In genomic region chr2:172084484-172084733, GRCh38 we compare ENCODE assay signal across 9 cellular contexts. TPM values are rescaled to one million over a fixed set of nuclear protein-coding genes. Genes with fewer than 3 reads are reported as not detected.
A peak's percentile ranks its signal among the peaks of the same experiment; 100 is the strongest.
DNase-seq lines count a peak whose midpoint lies in the region; ATAC-seq, FAIRE-seq and TF ChIP-seq lines count a peak whose summit lies in the region.
"Had no signal": no experiment of that assay in that cellular context is flagged by ENCODE, and none has a peak within 500 bp of the region (broad histone marks: within the 10 kb centered on the region; RNA-seq: fewer than 3 reads in every experiment).

No MANE protein-coding gene starts in this region.

- H3K27ac ChIP-seq in HCT116 (ENCODE audit: low read depth, low read length) (peak overlapping the region; percentile 48; the same call in 1 of the 2 replicates), HepG2 (ENCODE audit: extremely low read length, insufficient read depth, low read length) (no peak overlapping the region), PC-9 (no peak overlapping the region)
- H3K27ac ChIP-seq: parathyroid adenoma had no signal

- RAD21 ChIA-PET in HCT116 (lab: Charles Lee; ENCODE audit: low non-redundant PET in 1 of 2, low total read pairs in 2 of 2, uncharacterized antibody in 2 of 2, unreplicated experiment in 2 of 2): no interaction called here

- 9% methylated on average over 14 of the region's 15 CpGs for WGBS in HepG2 (ENCODE audit: low lambda C conversion rate)

- no peaks in the 10 kb centered on the region for H3K79me2 ChIP-seq in HCT116 (ENCODE audit: insufficient read depth, low read length)
- H3K79me2 ChIP-seq in HepG2 (ENCODE audit: insufficient read depth, low read length): no peaks in the 10 kb centered on the region
- no peaks in the 10 kb centered on the region for H3K79me2 ChIP-seq in PC-9 (ENCODE audit: low read depth)
- H3K79me2 ChIP-seq: parathyroid adenoma had no signal

- no TSS peak for BruUV-seq in HCT116 (replicated peaks; lab: Mats Ljungman, UMichigan)
- no TSS peak for BruUV-seq in HepG2 (replicated peaks; lab: Mats Ljungman, UMichigan)
- BruUV-seq in PC-9 (replicated peaks; lab: Mats Ljungman, UMichigan): no TSS peak

- TF ChIP-seq EP300 in HepG2 (IDR thresholded peaks at IDR 0.05; ENCODE audit: low read depth in 2 of 2, low read length in 2 of 2): no peak
- TF ChIP-seq EP300 in HepG2 (CRISPR knock-in tag; IDR thresholded peaks at IDR 0.05; ENCODE audit: borderline replicate concordance): 0 out of 2 replicates have a peak, but pooled peaks have one; percentile 48

- FAIRE-seq in HepG2 (lab: Jason Lieb, UNC): no peak

- H3K27me3 Mint-ChIP-seq in CD14-positive monocyte (ENCODE audit: low read depth in 3 of 3) (peaks cover 96 to 100% (median 98%) of the 10 kb centered on the region in 3 donors), WTC11 (ENCODE audit: low read depth) (peaks cover 100% of the 10 kb centered on the region)

- H3K27ac Mint-ChIP-seq in CD14-positive monocyte (peak overlapping the region in 1 of 7 donors; percentile 11), WTC11 (no peak overlapping the region)

- CTCF ChIA-PET in HCT116 (lab: Charles Lee) (no interaction called here), WTC11 (lab: Charles Lee) (interaction anchor here (3.4 to 7.6 kb wide), 2 partner anchors 12 to 20 kb away, joined by 33 to 123 read pairs; partner anchors contain the start of gene DLX2), HepG2 (lab: Yijun Ruan, JAX; ENCODE audit: low intra/inter-chr PET ratio, low total read pairs) (no interaction called here), PC-9 (lab: Charles Lee) (no interaction called here)

- peak overlapping the region; percentile 59 for H3K9ac ChIP-seq in HCT116 (ENCODE audit: low read length)
- no peak overlapping the region for H3K9ac ChIP-seq in HepG2 (ENCODE audit: insufficient read depth, low read depth, low read length)
- H3K9ac ChIP-seq: parathyroid adenoma had no signal

- H3K9me3 Mint-ChIP-seq in CD14-positive monocyte (peaks cover 0 to 82% (median 56%) of the 10 kb centered on the region in 7 donors), WTC11 (no peaks in the 10 kb centered on the region)

- TF ChIP-seq CTCF in CD14-positive monocyte (IDR thresholded peaks at IDR 0.05): no peak
- no peak for TF ChIP-seq CTCF in HCT116 (IDR thresholded peaks at IDR 0.05 in 2 of 3, conservative IDR thresholded peaks at IDR 0.05 in 1 of 3; ENCODE audit: borderline replicate concordance in 1 of 3, insufficient read depth in 1 of 3, low read depth in 2 of 3, low read length in 2 of 3)
- TF ChIP-seq CTCF in WTC11 (IDR thresholded peaks at IDR 0.05): no peak
- TF ChIP-seq CTCF in HepG2 (CRISPR knock-in tag; IDR thresholded peaks at IDR 0.05): no peak
- TF ChIP-seq CTCF in PC-9 (conservative IDR thresholded peaks at IDR 0.05): no peak

- H3K4me3 ChIP-seq in HCT116 (replicated peaks in 1 of 2; ENCODE audit: low read depth in 1 of 2, low read length in 2 of 2): peak overlapping the region; percentile 51 to 61
- H3K4me3 ChIP-seq in HepG2 (replicated peaks in 1 of 3; ENCODE audit: insufficient read depth in 1 of 3, low read depth in 2 of 3, low read length in 3 of 3): peak overlapping the region; percentile 60 to 82 (median 64)
- H3K4me3 ChIP-seq in PC-9: no peak overlapping the region

- H3K9me2 ChIP-seq in HCT116 (ENCODE audit: insufficient read depth): no peaks in the 10 kb centered on the region
- H3K9me2 ChIP-seq in PC-9 (ENCODE audit: insufficient read depth): no peaks in the 10 kb centered on the region

- H3K4me3 Mint-ChIP-seq in CD14-positive monocyte (peak overlapping the region; percentile 82 to 91), WTC11 (peak overlapping the region; percentile 87)

- H4K20me1 ChIP-seq in HCT116 (ENCODE audit: insufficient read depth): no peaks in the 10 kb centered on the region
- H4K20me1 ChIP-seq in HepG2 (ENCODE audit: insufficient read depth, low read length): peaks cover 3% of the 10 kb centered on the region; the same call in 1 of the 2 replicates
- H4K20me1 ChIP-seq in PC-9 (ENCODE audit: insufficient read depth): no peaks in the 10 kb centered on the region

- TF ChIP-seq POLR2A in HCT116 (IDR thresholded peaks at IDR 0.05; ENCODE audit: borderline replicate concordance, extremely low read depth, insufficient read depth, insufficient read length) (peak; percentile 46), HepG2 (IDR thresholded peaks at IDR 0.05; ENCODE audit: insufficient read depth in 1 of 2, low read depth in 2 of 2, low read length in 2 of 2) (no peak)

- DNase-seq in CD14-positive monocyte (ENCODE audit: low spot score) (no peak), HCT116 (ENCODE audit: low read depth, low spot score) (no peak), WTC11 (ENCODE audit: low spot score) (peak; percentile 36), HepG2 (ENCODE audit: low spot score) (no peak), HT-29 (ENCODE audit: low spot score) (no peak), middle frontal gyrus (ENCODE audit: extremely low spot score, low spot score) (no peak), PC-9 (no peak), HuH-7.5 (ENCODE audit: low spot score) (no peak)

- H3K4me2 ChIP-seq in HCT116 (ENCODE audit: low read length) (peak overlapping the region; percentile 85), HepG2 (ENCODE audit: low read depth, low read length) (peak overlapping the region; percentile 98), PC-9 (no peak overlapping the region)

- intact Hi-C loops in CD14-positive monocyte (cut with micrococcal nuclease) (loop anchor here in 1 of 2 donors (2.0 kb wide), 1 partner anchor 18 kb away; the partner anchor contains the start of gene DLX2), HCT116 (cut with micrococcal nuclease) (no loop called here), HepG2 (cut with micrococcal nuclease; ENCODE audit: unreplicated experiment) (loop anchor here (2.0 kb wide), 2 partner anchors 18 to 56 kb away; partner anchors contain the start of gene DLX2), PC-9 (cut with micrococcal nuclease; ENCODE audit: unreplicated experiment) (no loop called here)

- H3F3A ChIP-seq in PC-9 (ENCODE audit: insufficient read depth, low read depth): peaks cover 10% of the 10 kb centered on the region; the same call in 1 of the 2 replicates

- H3K36me3 ChIP-seq in HCT116 (ENCODE audit: control insufficient read depth in 1 of 2, insufficient read depth in 2 of 2, low read length in 2 of 2): no peaks in the 10 kb centered on the region
- H3K36me3 ChIP-seq in HepG2 (replicated peaks in 1 of 2; ENCODE audit: control insufficient read depth in 1 of 2, insufficient read depth in 2 of 2, low read length in 2 of 2): no peaks in the 10 kb centered on the region
- no peaks in the 10 kb centered on the region for H3K36me3 ChIP-seq in PC-9 (ENCODE audit: low read depth)

- H3K36me3 Mint-ChIP-seq in CD14-positive monocyte (peaks cover 24 to 36% of the 10 kb centered on the region in 2 donors), WTC11 (no peaks in the 10 kb centered on the region)

- H2AFZ ChIP-seq in HCT116 (ENCODE audit: low read depth, low read length, poor library complexity, severe bottlenecking) (peak overlapping the region; percentile 10), HepG2 (ENCODE audit: low read length) (no peak overlapping the region), PC-9 (no peak overlapping the region)

- H3K27me3 ChIP-seq in HCT116 (ENCODE audit: insufficient read depth, low read length) (no peaks in the 10 kb centered on the region), HepG2 (ENCODE audit: control insufficient read depth in 1 of 2, insufficient read depth in 2 of 2, low read length in 2 of 2) (peaks cover 12 to 78% of the 10 kb centered on the region in 2 experiments; a peak in 4 of 5 replicates), PC-9 (ENCODE audit: insufficient read depth, low read depth) (no peaks in the 10 kb centered on the region)

- in situ Hi-C loops in HepG2 (cut with HindIII; ENCODE audit: extremely low pct_ligation_motif_present, low pct_unique_long_range_greater_than_20kb): no loop called here

- ATAC-seq in HCT116 (peak; percentile 49), WTC11 (peak; percentile 0), HepG2 (peak; percentile 4)

- H3K4me1 ChIP-seq in HCT116 (ENCODE audit: control insufficient read depth in 1 of 2, insufficient read depth in 2 of 2, low read length in 2 of 2): peaks cover 0 to 17% of the 10 kb centered on the region in 2 experiments; a peak in 1 of 4 replicates
- H3K4me1 ChIP-seq in HepG2 (ENCODE audit: insufficient read depth, low read length): peaks cover 80% of the 10 kb centered on the region
- H3K4me1 ChIP-seq in PC-9 (replicated peaks; ENCODE audit: insufficient read depth): 0 out of 2 replicates have a peak, but pooled peaks cover 4% of the 10 kb centered on the region
- H3K4me1 ChIP-seq: parathyroid adenoma had no signal

- H3K9me3 ChIP-seq in HCT116 (ENCODE audit: control insufficient read depth in 1 of 2, insufficient read depth in 1 of 2, low read depth in 1 of 2, low read length in 2 of 2) (no peaks in the 10 kb centered on the region), HepG2 (ENCODE audit: low read length) (no peaks in the 10 kb centered on the region), PC-9 (ENCODE audit: insufficient read depth, low read depth) (peaks cover 5% of the 10 kb centered on the region; the same call in 1 of the 2 replicates)

- H3K4me1 Mint-ChIP-seq in CD14-positive monocyte: peaks cover 84% of the 10 kb centered on the region
- H3K4me1 Mint-ChIP-seq in WTC11: peaks cover 80% of the 10 kb centered on the region

- TF ChIP-seq RAD21 in HCT116 (IDR thresholded peaks at IDR 0.05; ENCODE audit: low read depth) (no peak), HepG2 (CRISPR knock-in tag; IDR thresholded peaks at IDR 0.05) (no peak)

- POLR2A ChIA-PET in HCT116 (lab: Charles Lee): interaction anchor here (0.9 to 1.6 kb wide), 2 partner anchors 14 to 27 kb away, joined by 4 to 8 read pairs; no protein-coding TSS in a partner anchor
- POLR2A ChIA-PET in WTC11 (lab: Charles Lee): interaction anchor here (1.4 to 4.1 kb wide), 2 partner anchors 12 to 19 kb away, joined by 4 to 13 read pairs; no protein-coding TSS in a partner anchor
- POLR2A ChIA-PET in HepG2 (lab: Yijun Ruan, JAX): interaction anchor here (0.5 to 4.9 kb wide), 5 partner anchors 11 to 74 kb away, joined by 4 to 42 read pairs (median 16); partner anchors contain the start of gene DLX2
- POLR2A ChIA-PET in PC-9 (lab: Charles Lee; ENCODE audit: unreplicated experiment): no interaction called here

RNA-seq across cellular contexts. Expression of gene DLX1, which starts 0.9 kb away (rescaled TPM):
- polyA plus RNA-seq in CD14-positive monocyte (not detected), HepG2 (2011; rRNA removed) (0.69 and 0.86 TPM in 2 replicates)
- total RNA-seq in HCT116 (2021; ENCODE audit: unreplicated experiment) (2.0 TPM), WTC11 (2021) (not detected in 3 replicates), HepG2 (2016; rRNA removed; fragmentation: Illumina TruSeq; extraction: Trizol) (0.18 TPM in 1 of 2 replicates, not detected in the other), PC-9 (2021) (0.87 TPM in 1 of 2 replicates, not detected in the other)
- 0.26 and 0.70 TPM in 2 replicates for polyA plus RNA-seq in HCT116 (2012)
- total RNA-seq in HepG2 (2016; cell fraction: cytosol; rRNA removed; fragmentation: Illumina TruSeq; extraction: Trizol; ENCODE audit: low read depth): not detected in 2 replicates
- total RNA-seq in HepG2 (2016; cell fraction: insoluble cytoplasmic fraction; rRNA removed; fragmentation: Illumina TruSeq; extraction: Trizol): 0.13 and 0.52 TPM in 2 replicates
- total RNA-seq in HepG2 (2016; cell fraction: membrane; rRNA removed; fragmentation: Illumina TruSeq; extraction: Trizol): 0.09 TPM in 1 of 2 replicates, not detected in the other
- total RNA-seq in HepG2 (2016; cell fraction: nucleus; rRNA removed; fragmentation: Illumina TruSeq; extraction: Trizol): 0.25 and 0.37 TPM in 2 replicates
- polyA plus RNA-seq in HepG2 (2011; cell fraction: cytosol; rRNA removed): 0.40 and 0.47 TPM in 2 replicates
- 3.0 and 3.7 TPM in 2 replicates for polyA plus RNA-seq in HepG2 (2011; cell fraction: nucleus; rRNA removed)
- polyA plus RNA-seq in HepG2 (2012): 0.32 and 0.51 TPM in 2 replicates
- polyA plus RNA-seq in HepG2 (2016; cell fraction: cytosol; fragmentation: Illumina TruSeq; extraction: Trizol; ENCODE audit: low read depth): 0.19 TPM in 1 of 2 replicates, not detected in the other
- polyA plus RNA-seq in HepG2 (2016; cell fraction: insoluble cytoplasmic fraction; fragmentation: Illumina TruSeq; extraction: Trizol; ENCODE audit: low read depth): 0.27 and 0.41 TPM in 2 replicates
- 0.09 and 0.16 TPM in 2 replicates for polyA plus RNA-seq in HepG2 (2016; cell fraction: membrane; fragmentation: Illumina TruSeq; extraction: Trizol; ENCODE audit: low read depth)
- polyA plus RNA-seq in HepG2 (2016; cell fraction: nucleus; fragmentation: Illumina TruSeq; extraction: Trizol; ENCODE audit: insufficient read depth, low read depth): 0.94 TPM in 1 of 2 replicates, not detected in the other
- polyA minus RNA-seq in HepG2 (2011; rRNA and poly(A)+ RNA removed; ENCODE audit: low replicate concordance): 0.89 and 1.8 TPM in 2 replicates
- polyA minus RNA-seq in HepG2 (2011; cell fraction: cytosol; rRNA and poly(A)+ RNA removed): 0.40 and 1.1 TPM in 2 replicates
- polyA minus RNA-seq in HepG2 (2011; cell fraction: nucleus; rRNA and poly(A)+ RNA removed): 1.8 and 2.2 TPM in 2 replicates
- total RNA-seq in HT-29 (2014; rRNA removed; shearing (Covaris generic)): 0.08 and 0.18 TPM in 2 replicates

RNA-seq across cellular contexts. Expression of gene DLX2, which starts 18.3 kb away (rescaled TPM):
- polyA plus RNA-seq in CD14-positive monocyte: not detected
- 3.7 TPM for total RNA-seq in HCT116 (2021; ENCODE audit: unreplicated experiment)
- 0.61 and 0.94 TPM in 2 replicates for polyA plus RNA-seq in HCT116 (2012)
- 0.28 to 0.64 TPM (median 0.55 TPM) in 3 replicates for total RNA-seq in WTC11 (2021)
- total RNA-seq in HepG2 (2016; rRNA removed; fragmentation: Illumina TruSeq; extraction: Trizol): 0.15 TPM in 1 of 2 replicates, not detected in the other
- 0.09 TPM in 1 of 2 replicates, not detected in the other for total RNA-seq in HepG2 (2016; cell fraction: cytosol; rRNA removed; fragmentation: Illumina TruSeq; extraction: Trizol; ENCODE audit: low read depth)
- total RNA-seq in HepG2 (2016; cell fraction: insoluble cytoplasmic fraction; rRNA removed; fragmentation: Illumina TruSeq; extraction: Trizol): 0.09 TPM in 1 of 2 replicates, not detected in the other
- 0.06 and 0.17 TPM in 2 replicates for total RNA-seq in HepG2 (2016; cell fraction: membrane; rRNA removed; fragmentation: Illumina TruSeq; extraction: Trizol)
- total RNA-seq in HepG2 (2016; cell fraction: nucleus; rRNA removed; fragmentation: Illumina TruSeq; extraction: Trizol): not detected in 2 replicates
- polyA plus RNA-seq in HepG2 (2011; rRNA removed): 0.07 TPM in 2 replicates
- 0.04 and 0.05 TPM in 2 replicates for polyA plus RNA-seq in HepG2 (2011; cell fraction: cytosol; rRNA removed)
- 0.29 and 0.59 TPM in 2 replicates for polyA plus RNA-seq in HepG2 (2011; cell fraction: nucleus; rRNA removed)
- polyA plus RNA-seq in HepG2 (2012): 0.17 and 0.25 TPM in 2 replicates
- polyA plus RNA-seq in HepG2 (2016; cell fraction: cytosol; fragmentation: Illumina TruSeq; extraction: Trizol; ENCODE audit: low read depth): 0.07 and 0.12 TPM in 2 replicates
- 0.25 and 0.37 TPM in 2 replicates for polyA plus RNA-seq in HepG2 (2016; cell fraction: insoluble cytoplasmic fraction; fragmentation: Illumina TruSeq; extraction: Trizol; ENCODE audit: low read depth)
- 0.21 and 0.24 TPM in 2 replicates for polyA plus RNA-seq in HepG2 (2016; cell fraction: membrane; fragmentation: Illumina TruSeq; extraction: Trizol; ENCODE audit: low read depth)
- 0.36 and 0.59 TPM in 2 replicates for polyA plus RNA-seq in HepG2 (2016; cell fraction: nucleus; fragmentation: Illumina TruSeq; extraction: Trizol; ENCODE audit: insufficient read depth, low read depth)
- 0.07 and 0.10 TPM in 2 replicates for polyA minus RNA-seq in HepG2 (2011; rRNA and poly(A)+ RNA removed; ENCODE audit: low replicate concordance)
- polyA minus RNA-seq in HepG2 (2011; cell fraction: cytosol; rRNA and poly(A)+ RNA removed): 0.20 and 0.44 TPM in 2 replicates
- not detected in 2 replicates for polyA minus RNA-seq in HepG2 (2011; cell fraction: nucleus; rRNA and poly(A)+ RNA removed)
- total RNA-seq in HT-29 (2014; rRNA removed; shearing (Covaris generic)): not detected in 2 replicates
- 0.65 and 0.76 TPM in 2 replicates for total RNA-seq in PC-9 (2021)
